ENCODE assay signal across 8 cellular contexts in the genomic region with DNA sequence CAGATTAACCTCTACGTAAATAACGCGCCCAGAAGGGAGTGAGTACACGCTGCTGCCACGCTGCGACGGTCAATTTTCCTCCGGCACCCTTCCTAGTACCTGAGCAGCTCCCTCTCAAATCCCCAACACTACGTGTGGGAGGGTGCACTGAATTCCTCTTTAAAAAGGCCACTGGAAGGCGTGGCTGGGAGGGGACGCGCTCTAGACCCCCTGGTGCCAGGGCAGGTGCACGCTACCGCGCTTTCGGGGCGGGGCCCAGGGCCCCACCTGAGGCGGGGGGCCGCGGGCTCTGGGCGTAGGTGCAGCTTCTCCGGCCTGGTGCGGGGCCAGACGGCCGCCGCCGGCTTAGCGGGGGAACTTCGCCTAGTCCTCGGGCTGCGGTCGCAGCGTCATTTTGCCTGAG. TPM values are rescaled to one million over a fixed set of nuclear protein-coding genes. Genes with fewer than 3 reads are reported as not detected.
DNase-seq lines count a peak whose midpoint lies in the region; ATAC-seq and TF ChIP-seq lines count a peak whose summit lies in the region.

No MANE protein-coding gene starts in this region.

- H3K27ac Mint-ChIP-seq in CD8-positive, alpha-beta memory T cell = peak overlapping the region; percentile 95 to 100 (median 100)

- H3K4me1 Mint-ChIP-seq in CD8-positive, alpha-beta memory T cell = peaks cover 62 to 73% (median 68%) of the 10 kb centered on the region in 3 donors

- H3F3A ChIP-seq in smooth muscle cell (ENCODE audit: low read depth) = peaks cover 47% of the 10 kb centered on the region

- peak overlapping the region; percentile 91 for H2AFZ ChIP-seq in smooth muscle cell (ENCODE audit: low read depth)

- peaks cover 31% of the 10 kb centered on the region for H3K79me2 ChIP-seq in smooth muscle cell (ENCODE audit: low read depth)

- peaks cover 0 to 63% (median 4%) of the 10 kb centered on the region in 3 donors for H3K36me3 Mint-ChIP-seq in CD8-positive, alpha-beta memory T cell

- peaks cover 6% of the 10 kb centered on the region for H3K36me3 ChIP-seq in CD8-positive, alpha-beta memory T cell (ENCODE audit: insufficient read depth, low read length)
- H3K36me3 ChIP-seq in iPS-20b (ENCODE audit: insufficient read depth, low read depth, low read length) (peaks cover 39% of the 10 kb centered on the region), smooth muscle cell (ENCODE audit: low read depth) (peaks cover 6% of the 10 kb centered on the region)

- POLR2A ChIA-PET in CD8-positive, alpha-beta memory T cell (lab: Charles Lee) = interaction anchor here (1.1 to 7.6 kb wide), 7 partner anchors 9 to 198 kb away, joined by 3 to 167 read pairs (median 18); a partner anchor contains a TSS

- H3K4me3 Mint-ChIP-seq in CD8-positive, alpha-beta memory T cell = peak overlapping the region; percentile 94 to 99 (median 99)

- H3K4me1 ChIP-seq in CD8-positive, alpha-beta memory T cell (ENCODE audit: insufficient read depth, low read length) = peaks cover 66% of the 10 kb centered on the region
- H3K4me1 ChIP-seq in iPS-20b (ENCODE audit: insufficient read depth, low read length) (peaks cover 4% of the 10 kb centered on the region; the same call in 1 of the 2 replicates), smooth muscle cell (ENCODE audit: low read depth) (peaks cover 28% of the 10 kb centered on the region)

- CTCF ChIA-PET in CD8-positive, alpha-beta memory T cell (lab: Charles Lee) = interaction anchor here (0.8 to 5.9 kb wide), 6 partner anchors 10 to 62 kb away, joined by 3 to 40 read pairs (median 16); a partner anchor contains a TSS

- H3K4me2 ChIP-seq in smooth muscle cell = peak overlapping the region; percentile 99

- peaks cover 51% of the 10 kb centered on the region for H4K20me1 ChIP-seq in smooth muscle cell (ENCODE audit: low read depth)

- no peaks in the 10 kb centered on the region for H3K9me3 Mint-ChIP-seq in CD8-positive, alpha-beta memory T cell

- ATAC-seq in GM19025 (IDR thresholded peaks at IDR 0.05; ENCODE audit: low read depth, unreplicated experiment) = peak; percentile 9
- peak; percentile 13 for ATAC-seq in HG03135 (IDR thresholded peaks at IDR 0.05; ENCODE audit: unreplicated experiment)

- 2% methylated on average over 25 of the region's 33 CpGs for WGBS in smooth muscle cell (ENCODE audit: low lambda C conversion rate)

- H3K27me3 ChIP-seq in CD8-positive, alpha-beta memory T cell (ENCODE audit: insufficient read depth, low read length, poor library complexity, severe bottlenecking) = no peaks in the 10 kb centered on the region
- H3K27me3 ChIP-seq in iPS-20b (ENCODE audit: insufficient read depth, low read length) (no peaks in the 10 kb centered on the region), smooth muscle cell (ENCODE audit: low read depth) (no peaks in the 10 kb centered on the region)

- peak in 1 of 5 donors; percentile 52 for DNase-seq in CD8-positive, alpha-beta memory T cell
- DNase-seq in NCI-H2227 treated with DMSO at 0.1 percent for 48 hours (lab: John Stamatoyannopoulos, UW) (peak; percentile 66), astrocyte of the hippocampus (ENCODE audit: low read depth, low spot score) (peak; percentile 54), smooth muscle cell (lab: John Stamatoyannopoulos, UW; ENCODE audit: unreplicated experiment) (no peak), NCI-H446 treated with DMSO at 0.1 percent for 48 hours (lab: John Stamatoyannopoulos, UW) (no peak)

- peak overlapping the region; percentile 89 for H3K4me3 ChIP-seq in CD8-positive, alpha-beta memory T cell (ENCODE audit: low read length)
- peak overlapping the region; percentile 91 for H3K4me3 ChIP-seq in iPS-20b (ENCODE audit: low read length)
- H3K4me3 ChIP-seq in smooth muscle cell = peak overlapping the region; percentile 68

- H3K9ac ChIP-seq in iPS-20b (ENCODE audit: low read depth, low read length) = peak overlapping the region; percentile 93
- peak overlapping the region; percentile 91 for H3K9ac ChIP-seq in smooth muscle cell (ENCODE audit: low read depth)

- peaks cover 0 to 2% of the 10 kb centered on the region in 2 donors for H3K27me3 Mint-ChIP-seq in CD8-positive, alpha-beta memory T cell

- no peak for TF ChIP-seq CTCF in smooth muscle cell (IDR thresholded peaks at IDR 0.05; ENCODE audit: borderline replicate concordance, insufficient read depth, poor library complexity, severe bottlenecking)

- no peaks in the 10 kb centered on the region for H3K9me3 ChIP-seq in CD8-positive, alpha-beta memory T cell (ENCODE audit: low read length)
- H3K9me3 ChIP-seq in iPS-20b (ENCODE audit: insufficient read depth, low read depth, low read length) (no peaks in the 10 kb centered on the region), smooth muscle cell (replicated peaks; ENCODE audit: low read depth) (no peaks in the 10 kb centered on the region)

- peak overlapping the region; percentile 97 for H3K27ac ChIP-seq in CD8-positive, alpha-beta memory T cell (ENCODE audit: low read depth, low read length)
- H3K27ac ChIP-seq in iPS-20b (ENCODE audit: low read length) (peak overlapping the region; percentile 78), smooth muscle cell (ENCODE audit: low read depth) (peak overlapping the region; percentile 95)

RNA-seq across cellular contexts. Expression of a gene that starts 0.7 kb away (rescaled TPM):
- 10 to 100 TPM; 66.6 to 67.6 TPM for total RNA-seq in CD8-positive, alpha-beta memory T cell
- 109 TPM for polyA plus RNA-seq in CD8-positive, alpha-beta memory T cell
- total RNA-seq in smooth muscle cell = 28.8 and 36.3 TPM in 2 replicates
- 40.3 and 43.7 TPM in 2 replicates for polyA plus RNA-seq in smooth muscle cell

RNA-seq across cellular contexts. Expression of a gene that starts 33.4 kb away (rescaled TPM):
- total RNA-seq in CD8-positive, alpha-beta memory T cell = 100 to 1,000 TPM; 324 to 331 TPM
- 187 TPM for polyA plus RNA-seq in CD8-positive, alpha-beta memory T cell
- 117 and 131 TPM in 2 replicates for total RNA-seq in smooth muscle cell
- polyA plus RNA-seq in smooth muscle cell = 153 and 200 TPM in 2 replicates

Comparison
In these comparisons a context has a peak if more than half of its experiments do, and no peak if none do; other contexts are left out.
1. DNase-seq: peak in NCI-H2227 treated with DMSO at 0.1 percent for 48 hours (single experiment) and astrocyte of the hippocampus (single experiment); none in smooth muscle cell (single experiment) and NCI-H446 treated with DMSO at 0.1 percent for 48 hours (single experiment).
2. Peak in every context shown above with its lines, with median percentiles within 50 percentile points of each other: H3K27ac ChIP-seq and H3K4me3 ChIP-seq.